ENCODE assay signal across 9 cellular contexts in genomic region chr18:74499633-74500032, GRCh38. TPM values are rescaled to one million over a fixed set of nuclear protein-coding genes. Genes with fewer than 3 reads are reported as not detected.
A peak's percentile ranks its signal among the peaks of the same experiment; 100 is the strongest.
DNase-seq lines count a peak whose midpoint lies in the region; TF ChIP-seq lines count a peak whose summit lies in the region.
"Had no signal": no experiment of that assay in that cellular context is flagged by ENCODE, and none has a peak within 500 bp of the region (broad histone marks: within the 10 kb centered on the region; RNA-seq: fewer than 3 reads in every experiment).

No MANE protein-coding gene starts in this region.

- H3K4me1 Mint-ChIP-seq in osteocyte (ENCODE audit: unreplicated experiment): peaks cover 28% of the 10 kb centered on the region

- no peaks in the 10 kb centered on the region for H3K9me3 ChIP-seq in MM.1S (replicated peaks; ENCODE audit: insufficient read depth, low read length)
- no peaks in the 10 kb centered on the region for H3K9me3 ChIP-seq in HAP-1
- H3K9me3 ChIP-seq: uterus had no signal

- H3K27ac ChIP-seq in MM.1S (ENCODE audit: low read length): peak overlapping the region; percentile 91

- peaks cover 17% of the 10 kb centered on the region for H3K36me3 Mint-ChIP-seq in osteocyte (ENCODE audit: unreplicated experiment)

- TF ChIP-seq CTCF in MM.1S (IDR thresholded peaks at IDR 0.05; ENCODE audit: low read length): no peak
- TF ChIP-seq CTCF in fibroblast of pulmonary artery (IDR thresholded peaks at IDR 0.05; ENCODE audit: low read length, missing control alignments): no peak
- TF ChIP-seq CTCF in osteocyte (IDR thresholded peaks at IDR 0.05): no peak

- H3K9me3 Mint-ChIP-seq in osteocyte (ENCODE audit: unreplicated experiment): no peaks in the 10 kb centered on the region

- H3K36me3 ChIP-seq in MM.1S (replicated peaks; ENCODE audit: insufficient read depth, low read length) (peaks cover 8% of the 10 kb centered on the region), HAP-1 (replicated peaks) (peaks cover 24% of the 10 kb centered on the region)
- H3K36me3 ChIP-seq: uterus had no signal

- H3K27ac Mint-ChIP-seq in osteocyte (ENCODE audit: unreplicated experiment): peak overlapping the region; percentile 42

- H3K4me1 ChIP-seq in MM.1S (ENCODE audit: low read length) (peaks cover 25% of the 10 kb centered on the region), HAP-1 (no peaks in the 10 kb centered on the region; the same call in 1 of the 2 replicates)
- H3K4me1 ChIP-seq: uterus had no signal

- in situ Hi-C loops in HAP-1 (cut with MboI; ENCODE audit: low sequenced_read_pairs): loop anchor here (25.0 kb wide), 1 partner anchor 312 kb away; no protein-coding TSS in a partner anchor

- H3K9ac ChIP-seq in MM.1S (ENCODE audit: low read length): peak overlapping the region; percentile 76

- peaks cover 73% of the 10 kb centered on the region for H3K79me2 ChIP-seq in MM.1S (ENCODE audit: low read length)

- no peaks in the 10 kb centered on the region for H3K9me2 ChIP-seq in MM.1S (replicated peaks; ENCODE audit: insufficient read depth, low read length)

- peak overlapping the region; percentile 44 for H3K4me3 ChIP-seq in GM08714 (ENCODE audit: low read length)
- H3K4me3 ChIP-seq in MM.1S (ENCODE audit: low read length): peak overlapping the region; percentile 72
- H3K4me3 ChIP-seq in fibroblast of pulmonary artery (replicated peaks; ENCODE audit: low read depth, low read length): peak overlapping the region; percentile 26
- no peak overlapping the region for H3K4me3 ChIP-seq in HAP-1
- H3K4me3 ChIP-seq: uterus had no signal

- no peaks in the 10 kb centered on the region for H4K20me1 ChIP-seq in MM.1S (ENCODE audit: insufficient read depth, low read length)

- no peaks in the 10 kb centered on the region for H3K27me3 Mint-ChIP-seq in osteocyte (ENCODE audit: unreplicated experiment)

- peaks cover 46% of the 10 kb centered on the region for H3F3A ChIP-seq in MM.1S (ENCODE audit: insufficient read depth, low read length)

- H2AFZ ChIP-seq in MM.1S (ENCODE audit: low read length): no peak overlapping the region

- DNase-seq in H4 (ENCODE audit: low spot score): peak; percentile 37
- DNase-seq in MM.1S: peak; percentile 86
- DNase-seq in activated T-cell treated with anti-CD3 and anti-CD28 coated beads, Interleukin-2, amount 50 U/mL, for 1 hour: peak; percentile 41
- peak; percentile 69 for DNase-seq in fibroblast of pulmonary artery (ENCODE audit: low read depth)
- DNase-seq in osteocyte (ENCODE audit: extremely low spot score, unreplicated experiment): no peak
- DNase-seq in NCI-H524 treated with DMSO at 0.1 percent for 48 hours (lab: John Stamatoyannopoulos, UW): no peak
- no peak for DNase-seq in HAP-1 (ENCODE audit: low spot score in 2 of 2)

- no peaks in the 10 kb centered on the region for H3K27me3 ChIP-seq in MM.1S (replicated peaks; ENCODE audit: insufficient read depth, low read length)
- no peaks in the 10 kb centered on the region for H3K27me3 ChIP-seq in HAP-1 (ENCODE audit: low read depth)
- H3K27me3 ChIP-seq: uterus had no signal

- peak overlapping the region; percentile 8 for H3K4me3 Mint-ChIP-seq in osteocyte (ENCODE audit: unreplicated experiment)

- peak overlapping the region; percentile 87 for H3K4me2 ChIP-seq in MM.1S (ENCODE audit: low read depth, low read length)

RNA-seq across cellular contexts. Expression of gene CNDP2, which starts 3.5 kb away (rescaled TPM):
- total RNA-seq in H4 (2014; rRNA removed; shearing (Covaris generic)): 42.9 and 57.3 TPM in 2 replicates
- total RNA-seq in osteocyte: 75.2 and 78.8 TPM in 2 replicates

RNA-seq across cellular contexts. Expression of gene CNDP1, which starts 34.7 kb away (rescaled TPM):
- not detected in 2 replicates for total RNA-seq in H4 (2014; rRNA removed; shearing (Covaris generic))
- total RNA-seq in osteocyte: not detected in 2 replicates

RNA-seq across cellular contexts. Expression of gene DIPK1C, which starts 42.5 kb away (rescaled TPM):
- total RNA-seq in H4 (2014; rRNA removed; shearing (Covaris generic)): 1.6 TPM in 1 of 2 replicates, not detected in the other
- not detected in 2 replicates for total RNA-seq in osteocyte

Comparison
In these comparisons a context has a peak if more than half of its experiments do, and no peak if none do; other contexts are left out.
1. DNase-seq: peak in H4 (single experiment), MM.1S (single experiment), activated T-cell treated with anti-CD3 and anti-CD28 coated beads, Interleukin-2, amount 50 U/mL, for 1 hour (single experiment) and fibroblast of pulmonary artery (single experiment); none in osteocyte (single experiment), NCI-H524 treated with DMSO at 0.1 percent for 48 hours (single experiment) and HAP-1 (0 of 2).